Comparison of ENCODE assay signal across 1 cellular context in the genomic region with DNA sequence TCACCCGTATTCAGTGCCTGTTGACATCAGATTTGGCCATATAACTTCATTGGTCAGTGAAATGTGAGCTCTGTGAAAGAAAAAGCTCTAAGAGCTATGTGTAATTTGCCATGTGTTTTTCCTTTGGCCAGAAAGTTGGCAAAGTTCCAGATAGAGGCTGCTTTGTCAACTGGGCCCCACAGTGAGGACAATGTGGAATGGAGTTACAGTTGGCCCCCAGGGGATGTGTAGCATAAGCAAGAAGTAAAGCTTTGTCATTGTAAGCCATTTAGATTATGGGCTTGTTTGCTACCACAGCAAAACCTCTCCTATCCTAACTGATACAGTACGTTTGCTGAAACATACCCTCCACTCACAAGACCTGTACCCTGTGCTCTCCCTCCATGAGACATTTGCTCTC.
TF ChIP-seq lines count a peak whose summit lies in the region.

No MANE protein-coding gene starts in this region.

TF ChIP-seq in HEK293, 187 proteins besides CTCF, POLR2A, EP300 and RAD21 (continued from another document):
- TF ChIP-seq, protein P1, sequence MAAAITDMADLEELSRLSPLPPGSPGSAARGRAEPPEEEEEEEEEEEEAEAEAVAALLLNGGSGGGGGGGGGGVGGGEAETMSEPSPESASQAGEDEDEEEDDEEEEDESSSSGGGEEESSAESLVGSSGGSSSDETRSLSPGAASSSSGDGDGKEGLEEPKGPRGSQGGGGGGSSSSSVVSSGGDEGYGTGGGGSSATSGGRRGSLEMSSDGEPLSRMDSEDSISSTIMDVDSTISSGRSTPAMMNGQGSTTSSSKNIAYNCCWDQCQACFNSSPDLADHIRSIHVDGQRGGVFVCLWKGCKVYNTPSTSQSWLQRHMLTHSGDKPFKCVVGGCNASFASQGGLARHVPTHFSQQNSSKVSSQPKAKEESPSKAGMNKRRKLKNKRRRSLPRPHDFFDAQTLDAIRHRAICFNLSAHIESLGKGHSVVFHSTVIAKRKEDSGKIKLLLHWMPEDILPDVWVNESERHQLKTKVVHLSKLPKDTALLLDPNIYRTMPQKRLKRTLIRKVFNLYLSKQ (tag by site-specific recombination; IDR thresholded peaks at IDR 0.05; ENCODE audit: borderline replicate concordance) = no peak
- no peak for TF ChIP-seq ZNF274 (IDR thresholded peaks at IDR 0.05; ENCODE audit: low read length)
- no peak for TF ChIP-seq ZNF274 (tag by site-specific recombination; IDR thresholded peaks at IDR 0.05; ENCODE audit: borderline replicate concordance)
- TF ChIP-seq ZNF292 (tag by site-specific recombination; IDR thresholded peaks at IDR 0.05; ENCODE audit: borderline replicate concordance, low read depth) = no peak
- TF ChIP-seq ZFP3 (tag by site-specific recombination; IDR thresholded peaks at IDR 0.05; ENCODE audit: low read depth) = no peak
- TF ChIP-seq ZNF341 (tag by site-specific recombination; IDR thresholded peaks at IDR 0.05; ENCODE audit: low read depth) = no peak
- TF ChIP-seq ZNF133 (tag by site-specific recombination; IDR thresholded peaks at IDR 0.05) = peak; percentile 86
- TF ChIP-seq ZFP69B (tag by site-specific recombination; IDR thresholded peaks at IDR 0.05) = peak; percentile 47; the same call in 1 of the 2 replicates
- TF ChIP-seq ZNF23 (tag by site-specific recombination; IDR thresholded peaks at IDR 0.05; ENCODE audit: borderline replicate concordance) = no peak
- TF ChIP-seq, protein P2, sequence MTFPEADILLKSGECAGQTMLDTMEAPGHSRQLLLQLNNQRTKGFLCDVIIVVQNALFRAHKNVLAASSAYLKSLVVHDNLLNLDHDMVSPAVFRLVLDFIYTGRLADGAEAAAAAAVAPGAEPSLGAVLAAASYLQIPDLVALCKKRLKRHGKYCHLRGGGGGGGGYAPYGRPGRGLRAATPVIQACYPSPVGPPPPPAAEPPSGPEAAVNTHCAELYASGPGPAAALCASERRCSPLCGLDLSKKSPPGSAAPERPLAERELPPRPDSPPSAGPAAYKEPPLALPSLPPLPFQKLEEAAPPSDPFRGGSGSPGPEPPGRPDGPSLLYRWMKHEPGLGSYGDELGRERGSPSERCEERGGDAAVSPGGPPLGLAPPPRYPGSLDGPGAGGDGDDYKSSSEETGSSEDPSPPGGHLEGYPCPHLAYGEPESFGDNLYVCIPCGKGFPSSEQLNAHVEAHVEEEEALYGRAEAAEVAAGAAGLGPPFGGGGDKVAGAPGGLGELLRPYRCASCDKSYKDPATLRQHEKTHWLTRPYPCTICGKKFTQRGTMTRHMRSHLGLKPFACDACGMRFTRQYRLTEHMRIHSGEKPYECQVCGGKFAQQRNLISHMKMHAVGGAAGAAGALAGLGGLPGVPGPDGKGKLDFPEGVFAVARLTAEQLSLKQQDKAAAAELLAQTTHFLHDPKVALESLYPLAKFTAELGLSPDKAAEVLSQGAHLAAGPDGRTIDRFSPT (tag by site-specific recombination; IDR thresholded peaks at IDR 0.05) = no peak
- no peak for TF ChIP-seq ZBTB20 (tag by site-specific recombination; IDR thresholded peaks at IDR 0.05)
- TF ChIP-seq, protein P3, sequence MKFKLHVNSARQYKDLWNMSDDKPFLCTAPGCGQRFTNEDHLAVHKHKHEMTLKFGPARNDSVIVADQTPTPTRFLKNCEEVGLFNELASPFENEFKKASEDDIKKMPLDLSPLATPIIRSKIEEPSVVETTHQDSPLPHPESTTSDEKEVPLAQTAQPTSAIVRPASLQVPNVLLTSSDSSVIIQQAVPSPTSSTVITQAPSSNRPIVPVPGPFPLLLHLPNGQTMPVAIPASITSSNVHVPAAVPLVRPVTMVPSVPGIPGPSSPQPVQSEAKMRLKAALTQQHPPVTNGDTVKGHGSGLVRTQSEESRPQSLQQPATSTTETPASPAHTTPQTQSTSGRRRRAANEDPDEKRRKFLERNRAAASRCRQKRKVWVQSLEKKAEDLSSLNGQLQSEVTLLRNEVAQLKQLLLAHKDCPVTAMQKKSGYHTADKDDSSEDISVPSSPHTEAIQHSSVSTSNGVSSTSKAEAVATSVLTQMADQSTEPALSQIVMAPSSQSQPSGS (tag by site-specific recombination; IDR thresholded peaks at IDR 0.05; ENCODE audit: low read depth) = no peak
- TF ChIP-seq YY2 (tag by site-specific recombination; IDR thresholded peaks at IDR 0.05) = no peak
- TF ChIP-seq ZFHX2 (tag by site-specific recombination; conservative IDR thresholded peaks at IDR 0.05) = no peak
- TF ChIP-seq ZNF354C (tag by site-specific recombination; IDR thresholded peaks at IDR 0.05; ENCODE audit: borderline replicate concordance, low read depth) = no peak
- no peak for TF ChIP-seq ZNF600 (tag by site-specific recombination; IDR thresholded peaks at IDR 0.05)
- no peak for TF ChIP-seq ZNF169 (tag by site-specific recombination; IDR thresholded peaks at IDR 0.05)
- no peak for TF ChIP-seq ZNF549 (tag by site-specific recombination; IDR thresholded peaks at IDR 0.05)
- peak; percentile 89; the same call in 1 of the 2 replicates for TF ChIP-seq TRIM28 (IDR thresholded peaks at IDR 0.05; ENCODE audit: borderline replicate concordance, low read length)
- no peak for TF ChIP-seq ZNF248 (tag by site-specific recombination; IDR thresholded peaks at IDR 0.05)
- no peak for TF ChIP-seq TCF7L2 (IDR thresholded peaks at IDR 0.05; ENCODE audit: borderline replicate concordance, low read depth, low read length)
- no peak for TF ChIP-seq ZNF266 (tag by site-specific recombination; IDR thresholded peaks at IDR 0.05; ENCODE audit: low read depth)
- no peak for TF ChIP-seq ZNF792 (tag by site-specific recombination; IDR thresholded peaks at IDR 0.05)
- TF ChIP-seq ZNF239 (tag by site-specific recombination; IDR thresholded peaks at IDR 0.05) = no peak
- no peak for TF ChIP-seq ZSCAN23 (tag by site-specific recombination; IDR thresholded peaks at IDR 0.05)
- TF ChIP-seq, protein P4, sequence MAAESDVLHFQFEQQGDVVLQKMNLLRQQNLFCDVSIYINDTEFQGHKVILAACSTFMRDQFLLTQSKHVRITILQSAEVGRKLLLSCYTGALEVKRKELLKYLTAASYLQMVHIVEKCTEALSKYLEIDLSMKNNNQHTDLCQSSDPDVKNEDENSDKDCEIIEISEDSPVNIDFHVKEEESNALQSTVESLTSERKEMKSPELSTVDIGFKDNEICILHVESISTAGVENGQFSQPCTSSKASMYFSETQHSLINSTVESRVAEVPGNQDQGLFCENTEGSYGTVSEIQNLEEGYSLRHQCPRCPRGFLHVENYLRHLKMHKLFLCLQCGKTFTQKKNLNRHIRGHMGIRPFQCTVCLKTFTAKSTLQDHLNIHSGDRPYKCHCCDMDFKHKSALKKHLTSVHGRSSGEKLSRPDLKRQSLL (tag by site-specific recombination; IDR thresholded peaks at IDR 0.05) = no peak
- no peak for TF ChIP-seq ZBTB8A (tag by site-specific recombination; IDR thresholded peaks at IDR 0.05)
- TF ChIP-seq, protein P5, sequence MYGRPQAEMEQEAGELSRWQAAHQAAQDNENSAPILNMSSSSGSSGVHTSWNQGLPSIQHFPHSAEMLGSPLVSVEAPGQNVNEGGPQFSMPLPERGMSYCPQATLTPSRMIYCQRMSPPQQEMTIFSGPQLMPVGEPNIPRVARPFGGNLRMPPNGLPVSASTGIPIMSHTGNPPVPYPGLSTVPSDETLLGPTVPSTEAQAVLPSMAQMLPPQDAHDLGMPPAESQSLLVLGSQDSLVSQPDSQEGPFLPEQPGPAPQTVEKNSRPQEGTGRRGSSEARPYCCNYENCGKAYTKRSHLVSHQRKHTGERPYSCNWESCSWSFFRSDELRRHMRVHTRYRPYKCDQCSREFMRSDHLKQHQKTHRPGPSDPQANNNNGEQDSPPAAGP (tag by site-specific recombination; IDR thresholded peaks at IDR 0.05) = no peak
- TF ChIP-seq, protein P6, sequence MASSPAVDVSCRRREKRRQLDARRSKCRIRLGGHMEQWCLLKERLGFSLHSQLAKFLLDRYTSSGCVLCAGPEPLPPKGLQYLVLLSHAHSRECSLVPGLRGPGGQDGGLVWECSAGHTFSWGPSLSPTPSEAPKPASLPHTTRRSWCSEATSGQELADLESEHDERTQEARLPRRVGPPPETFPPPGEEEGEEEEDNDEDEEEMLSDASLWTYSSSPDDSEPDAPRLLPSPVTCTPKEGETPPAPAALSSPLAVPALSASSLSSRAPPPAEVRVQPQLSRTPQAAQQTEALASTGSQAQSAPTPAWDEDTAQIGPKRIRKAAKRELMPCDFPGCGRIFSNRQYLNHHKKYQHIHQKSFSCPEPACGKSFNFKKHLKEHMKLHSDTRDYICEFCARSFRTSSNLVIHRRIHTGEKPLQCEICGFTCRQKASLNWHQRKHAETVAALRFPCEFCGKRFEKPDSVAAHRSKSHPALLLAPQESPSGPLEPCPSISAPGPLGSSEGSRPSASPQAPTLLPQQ (tag by site-specific recombination; IDR thresholded peaks at IDR 0.05) = peak; percentile 92
- no peak for TF ChIP-seq PRDM1 (tag by site-specific recombination; IDR thresholded peaks at IDR 0.05)
- TF ChIP-seq SALL2 (tag by site-specific recombination; IDR thresholded peaks at IDR 0.05; ENCODE audit: borderline replicate concordance) = no peak
- no peak for TF ChIP-seq ZNF311 (tag by site-specific recombination; IDR thresholded peaks at IDR 0.05; ENCODE audit: borderline replicate concordance)
